12 cellular contexts compared by ENCODE assay signal in genomic region chr7:104931181-104931781, GRCh38.
DNase-seq lines count a peak whose midpoint lies in the region; ATAC-seq lines count a peak whose summit lies in the region.
"Had no signal": no experiment of that assay in that cellular context is flagged by ENCODE, and none has a peak within 500 bp of the region (broad histone marks: within the 10 kb centered on the region; RNA-seq: fewer than 3 reads in every experiment).

No MANE protein-coding gene starts in this region.

- H2BK12ac ChIP-seq in neuronal stem cell (ENCODE audit: low read length): no peak overlapping the region

- no peak overlapping the region for H2BK15ac ChIP-seq in neuronal stem cell (ENCODE audit: low read length)

- H3K23ac ChIP-seq in neuronal stem cell (ENCODE audit: low read depth, low read length, poor library complexity): no peak overlapping the region

- no peak overlapping the region for H4K91ac ChIP-seq in neuronal stem cell (ENCODE audit: low read depth, low read length, poor library complexity)

- peaks cover 0 to 2% of the 10 kb centered on the region in 2 donors for H3K36me3 ChIP-seq in neuronal stem cell (replicated peaks in 1 of 2; ENCODE audit: control insufficient read depth in 2 of 2, insufficient read depth in 2 of 2, low read length in 2 of 2)

- H3K4me1 ChIP-seq in neuronal stem cell (ENCODE audit: control insufficient read depth in 2 of 2, insufficient read depth in 1 of 2, low read depth in 1 of 2, low read length in 2 of 2): peaks cover 16 to 25% of the 10 kb centered on the region in 2 donors

- H3K27me3 ChIP-seq in neuronal stem cell (ENCODE audit: control insufficient read depth in 3 of 3, insufficient read depth in 3 of 3, low read depth in 1 of 3, low read length in 3 of 3): no peaks in the 10 kb centered on the region

- no peak overlapping the region for H3K14ac ChIP-seq in neuronal stem cell (ENCODE audit: low read length)

- DNase-seq in DMS153 (lab: John Stamatoyannopoulos, UW): peak; percentile 32
- DNase-seq in DMS153 treated with DMSO at 0.1 percent for 48 hours (lab: John Stamatoyannopoulos, UW; ENCODE audit: unreplicated experiment): no peak
- DNase-seq in NCI-H345 treated with DMSO at 0.1 percent for 48 hours (lab: John Stamatoyannopoulos, UW; ENCODE audit: unreplicated experiment): peak; percentile 9
- peak; percentile 58 for DNase-seq in epidermal melanocyte (ENCODE audit: insufficient read length, low spot score)
- no peak for DNase-seq in neuronal stem cell (ENCODE audit: low spot score)
- no peak for DNase-seq in SKM-1 treated with dmso at 0.1 percent for 144 hours (lab: John Stamatoyannopoulos, UW; ENCODE audit: unreplicated experiment)
- DNase-seq: activated CD4-positive, alpha-beta T cell treated with anti-CD3 and anti-CD28 coated beads for 48 hours; stimulated activated CD4-positive, alpha-beta T cell treated with anti-CD3 and anti-CD28 coated beads, Interleukin-4, amount 100 ng/mL, for 24 hours had no signal

- no peak overlapping the region for H3K4ac ChIP-seq in neuronal stem cell (ENCODE audit: low read length)

- no peak overlapping the region for H3K4me3 ChIP-seq in neuronal stem cell (ENCODE audit: low read length in 2 of 2)
- H3K4me3 ChIP-seq: SK-N-MC had no signal

- peak overlapping the region; percentile 47 for H3K27ac ChIP-seq in neuronal stem cell (replicated peaks; ENCODE audit: low read length)
- H3K27ac ChIP-seq: 22Rv1, SK-N-MC had no signal

- no peak overlapping the region for H3K4me2 ChIP-seq in neuronal stem cell (ENCODE audit: insufficient read depth, low read length, poor library complexity, severe bottlenecking)

- no CpG with 5 or more reads among the region's 5 CpGs for WGBS in neuronal stem cell (ENCODE audit: extremely low coverage in 2 of 2, insufficient read length in 2 of 2, insufficient replicate concordance in 1 of 2), 2 donors

- ATAC-seq in GM21447 (IDR thresholded peaks at IDR 0.05; ENCODE audit: unreplicated experiment) (no peak), GM18909 (IDR thresholded peaks at IDR 0.05; ENCODE audit: poor library complexity, unreplicated experiment) (no peak)

- no peak overlapping the region for H2AK5ac ChIP-seq in neuronal stem cell (ENCODE audit: low read depth, low read length)

- H4K8ac ChIP-seq in neuronal stem cell (ENCODE audit: low read depth, low read length): no peak overlapping the region

- H3K9ac ChIP-seq in neuronal stem cell (ENCODE audit: low read depth, low read length, poor library complexity): no peak overlapping the region

- no peak overlapping the region for H2AFZ ChIP-seq in neuronal stem cell (ENCODE audit: low read length)

- H2BK120ac ChIP-seq in neuronal stem cell (ENCODE audit: low read depth, low read length): no peak overlapping the region

- peak overlapping the region; percentile 62 for H3K18ac ChIP-seq in neuronal stem cell (ENCODE audit: low read length)

- H2BK5ac ChIP-seq in neuronal stem cell (ENCODE audit: low read length): no peak overlapping the region

- H3K79me1 ChIP-seq in neuronal stem cell (ENCODE audit: low read depth, low read length): no peaks in the 10 kb centered on the region

- H3K9me3 ChIP-seq in neuronal stem cell (replicated peaks in 1 of 2; ENCODE audit: control insufficient read depth in 2 of 2, insufficient read depth in 1 of 2, low read depth in 1 of 2, low read length in 2 of 2): no peaks in the 10 kb centered on the region

Comparison
In these comparisons a context has a peak if more than half of its experiments do, and no peak if none do; other contexts are left out.
1. DNase-seq: peak in DMS153 (single experiment), NCI-H345 treated with DMSO at 0.1 percent for 48 hours (single experiment) and epidermal melanocyte (single experiment); none in DMS153 treated with DMSO at 0.1 percent for 48 hours (single experiment), neuronal stem cell (single experiment) and SKM-1 treated with dmso at 0.1 percent for 144 hours (single experiment).